28 cellular contexts compared by ENCODE assay signal in genomic region chr18:65429601-65430000, GRCh38.
"Had no signal": no experiment of that assay in that cellular context is flagged by ENCODE, and none has a peak within 500 bp of the region (broad histone marks: within the 10 kb centered on the region; RNA-seq: fewer than 3 reads in every experiment).

No MANE protein-coding gene starts in this region.

- H3K27ac Mint-ChIP-seq: activated CD4-positive, alpha-beta T cell treated with anti-CD3 and anti-CD28 coated beads, Interleukin-2, amount 10 ng/mL, durations not matched to agents 7 days and 5 days; activated CD8-positive, alpha-beta T cell treated with anti-CD3 and anti-CD28 coated beads for 36 hours; activated naive CD4-positive, alpha-beta T cell treated with anti-CD3 and anti-CD28 coated beads for 36 hours; activated naive CD4-positive, alpha-beta T cell treated with anti-CD3 and anti-CD28 coated beads, Interleukin-2, amount 50 U/mL, for 24 hours; activated naive CD8-positive, alpha-beta T cell treated with anti-CD3 and anti-CD28 coated beads for 36 hours; activated naive CD8-positive, alpha-beta T cell treated with anti-CD3 and anti-CD28 coated beads, Interleukin-2, amount 50 U/mL, for 24 hours; activated T-helper 1 cell treated with anti-CD3 and anti-CD28 coated beads, Interleukin-12 subunit alpha, Interleukin-12 subunit beta, Interleukin-2, Interleukin-4 antibody, amounts not matched to agents 30 ng/mL and 10 ng/mL and 1 ng/mL, durations not matched to agents 14 hours and 24 hours and 36 hours; activated T-helper 2 cell treated with anti-CD3 and anti-CD28 coated beads, Interferon-gamma antibody, Interleukin-2, Interleukin-4, amounts not matched to agents 10 μg/mL and 5 μg/mL and 100 μg/mL, durations not matched to agents 14 hours and 24 hours and 36 hours; WTC11 had no signal

- H3K4me3 Mint-ChIP-seq: activated CD4-positive, alpha-beta T cell treated with anti-CD3 and anti-CD28 coated beads, Interleukin-2, amount 10 ng/mL, durations not matched to agents 7 days and 5 days; activated CD8-positive, alpha-beta T cell treated with anti-CD3 and anti-CD28 coated beads for 36 hours; activated naive CD4-positive, alpha-beta T cell treated with anti-CD3 and anti-CD28 coated beads for 36 hours; activated naive CD4-positive, alpha-beta T cell treated with anti-CD3 and anti-CD28 coated beads, Interleukin-2, amount 50 U/mL, for 24 hours; activated naive CD8-positive, alpha-beta T cell treated with anti-CD3 and anti-CD28 coated beads for 36 hours; activated naive CD8-positive, alpha-beta T cell treated with anti-CD3 and anti-CD28 coated beads, Interleukin-2, amount 50 U/mL, for 24 hours; activated T-helper 1 cell treated with anti-CD3 and anti-CD28 coated beads, Interleukin-12 subunit alpha, Interleukin-12 subunit beta, Interleukin-2, Interleukin-4 antibody, amounts not matched to agents 30 ng/mL and 10 ng/mL and 1 ng/mL, durations not matched to agents 14 hours and 24 hours and 36 hours; WTC11 had no signal

- H3K4me3 ChIP-seq: adrenal gland, body of pancreas, colonic mucosa, esophagus squamous epithelium, gastroesophageal sphincter had no signal

- H3K9me3 Mint-ChIP-seq: activated naive CD4-positive, alpha-beta T cell treated with anti-CD3 and anti-CD28 coated beads, Interleukin-2, amount 50 U/mL, for 24 hours; WTC11 had no signal

- H3K27ac ChIP-seq: adrenal gland, body of pancreas, colonic mucosa, epithelial cell of prostate, esophagus squamous epithelium, gastroesophageal sphincter, VCaP had no signal

- H3K27me3 ChIP-seq: adrenal gland, body of pancreas, colonic mucosa, esophagus squamous epithelium, gastroesophageal sphincter had no signal

- H3K27me3 Mint-ChIP-seq: activated CD4-positive, alpha-beta T cell treated with anti-CD3 and anti-CD28 coated beads, Interleukin-2, amount 10 ng/mL, durations not matched to agents 7 days and 5 days; activated CD8-positive, alpha-beta T cell treated with anti-CD3 and anti-CD28 coated beads for 36 hours; activated naive CD4-positive, alpha-beta T cell treated with anti-CD3 and anti-CD28 coated beads, Interleukin-2, amount 50 U/mL, for 24 hours; activated naive CD8-positive, alpha-beta T cell treated with anti-CD3 and anti-CD28 coated beads for 36 hours; activated naive CD8-positive, alpha-beta T cell treated with anti-CD3 and anti-CD28 coated beads, Interleukin-2, amount 50 U/mL, for 24 hours had no signal

- ATAC-seq: activated CD8-positive, alpha-beta T cell treated with anti-CD3 and anti-CD28 coated beads for 36 hours; activated naive CD8-positive, alpha-beta T cell treated with anti-CD3 and anti-CD28 coated beads, Interleukin-2, amount 50 U/mL, for 24 hours; body of pancreas; gastroesophageal sphincter; WTC11 had no signal

- H3K4me1 Mint-ChIP-seq: activated CD4-positive, alpha-beta T cell treated with anti-CD3 and anti-CD28 coated beads, Interleukin-2, amount 10 ng/mL, durations not matched to agents 7 days and 5 days; activated naive CD4-positive, alpha-beta T cell treated with anti-CD3 and anti-CD28 coated beads, Interleukin-2, amount 50 U/mL, for 24 hours; activated naive CD8-positive, alpha-beta T cell treated with anti-CD3 and anti-CD28 coated beads for 36 hours; activated naive CD8-positive, alpha-beta T cell treated with anti-CD3 and anti-CD28 coated beads, Interleukin-2, amount 50 U/mL, for 24 hours; WTC11 had no signal

- H3K4me1 ChIP-seq: adrenal gland, body of pancreas, colonic mucosa, esophagus squamous epithelium, gastroesophageal sphincter had no signal

- H3K9me3 ChIP-seq: adrenal gland, body of pancreas, colonic mucosa, esophagus squamous epithelium, gastroesophageal sphincter had no signal

- DNase-seq: activated CD4-positive, alpha-beta T cell treated with anti-CD3 and anti-CD28 coated beads for 1 hour; activated CD4-positive, alpha-beta T cell treated with anti-CD3 and anti-CD28 coated beads for 4 hours; activated CD4-positive, alpha-beta T cell treated with anti-CD3 and anti-CD28 coated beads, Interleukin-2, amount 10 ng/mL, durations not matched to agents 7 days and 5 days; activated CD4-positive, alpha-beta T cell treated with anti-CD3 and anti-CD28 coated beads, Interleukin-2, amount 50 U/mL, for 4 hours; activated CD8-positive, alpha-beta memory T cell treated with anti-CD3 and anti-CD28 coated beads for 24 hours; activated CD8-positive, alpha-beta T cell treated with anti-CD3 and anti-CD28 coated beads for 36 hours; activated effector memory CD4-positive, alpha-beta T cell treated with anti-CD3 and anti-CD28 coated beads, Interleukin-2, amount 50 U/mL, for 16 hours; activated naive CD4-positive, alpha-beta T cell treated with anti-CD3 and anti-CD28 coated beads for 36 hours; activated naive CD8-positive, alpha-beta T cell treated with anti-CD3 and anti-CD28 coated beads for 36 hours; activated naive CD8-positive, alpha-beta T cell treated with anti-CD3 and anti-CD28 coated beads, Interleukin-2, amount 50 U/mL, for 24 hours; activated T-cell treated with anti-CD3 and anti-CD28 coated beads, Interleukin-2, amount 50 U/mL, for 48 hours; adrenal gland; amygdala; aorta; body of pancreas; caudate nucleus; colonic mucosa; effector CD8-positive, alpha-beta T cell; esophagus squamous epithelium; foreskin melanocyte; T-helper 2 cell had no signal

- H3K36me3 ChIP-seq: adrenal gland, colonic mucosa, esophagus squamous epithelium, gastroesophageal sphincter had no signal

- H3K36me3 Mint-ChIP-seq: activated naive CD4-positive, alpha-beta T cell treated with anti-CD3 and anti-CD28 coated beads, Interleukin-2, amount 50 U/mL, for 24 hours; activated naive CD8-positive, alpha-beta T cell treated with anti-CD3 and anti-CD28 coated beads for 36 hours; WTC11 had no signal
